In the genomic region with DNA sequence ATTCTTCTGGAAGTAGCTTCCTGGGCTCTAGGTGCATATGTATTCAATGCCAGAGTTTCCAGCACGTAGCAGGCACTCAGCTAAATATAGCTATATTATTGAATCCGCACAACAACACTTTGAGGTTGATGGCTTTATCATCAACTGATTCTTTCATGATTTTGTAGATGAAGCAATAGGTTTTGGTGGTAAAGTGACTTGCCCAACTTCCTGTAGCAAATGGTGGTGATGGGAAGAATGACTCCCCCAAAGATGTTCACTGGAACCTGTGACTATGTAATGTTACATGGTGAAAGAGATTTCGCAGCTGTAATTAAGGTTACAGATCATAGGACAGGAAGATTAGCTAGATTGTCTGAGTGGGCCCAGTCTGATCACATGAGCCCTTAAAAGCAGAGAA, we compare ENCODE assay signal across 28 cellular contexts. TPM values are rescaled to one million over a fixed set of nuclear protein-coding genes. Genes with fewer than 3 reads are reported as not detected.
DNase-seq lines count a peak whose midpoint lies in the region; ATAC-seq and TF ChIP-seq lines count a peak whose summit lies in the region.
"Had no signal": no experiment of that assay in that cellular context is flagged by ENCODE, and none has a peak within 500 bp of the region (broad histone marks: within the 10 kb centered on the region; RNA-seq: fewer than 3 reads in every experiment).

No MANE protein-coding gene starts in this region.

- H3K36me3 ChIP-seq in upper lobe of left lung (no peaks in the 10 kb centered on the region), adrenal gland (replicated peaks in 1 of 2) (no peaks in the 10 kb centered on the region)
- H3K36me3 ChIP-seq: breast epithelium, colonic mucosa, esophagus squamous epithelium, gastroesophageal sphincter had no signal

- DNase-seq in activated T-cell treated with anti-CD3 and anti-CD28 coated beads, Interleukin-2, amount 50 U/mL, for 72 hours, result peak in 1 of 2 donors; percentile 18
- DNase-seq in activated T-cell treated with anti-CD3 and anti-CD28 coated beads for 4 hours (no peak), NOMO-1 (lab: John Stamatoyannopoulos, UW; ENCODE audit: unreplicated experiment in 2 of 2) (peak; percentile 92 to 99), upper lobe of left lung (no peak), adrenal gland (no peak), sciatic nerve (ENCODE audit: low spot score) (no peak), HuH-7 (ENCODE audit: low spot score) (no peak)
- DNase-seq: activated CD4-positive, alpha-beta T cell treated with anti-CD3 and anti-CD28 coated beads, Interleukin-2, amount 50 U/mL, for 1 hour; CD4-positive, CD25-positive, alpha-beta regulatory T cell; colonic mucosa; esophagus squamous epithelium; mesenchymal stem cell; naive B cell; NCI-H1092 treated with DMSO at 0.1 percent for 48 hours; NCI-H2081 treated with DMSO at 0.1 percent for 48 hours; right cardiac atrium; stimulated activated CD4-positive, alpha-beta T cell treated with anti-CD3 and anti-CD28 coated beads, Interleukin-15, amount 100 ng/mL, for 24 hours; T-cell had no signal

- no peaks in the 10 kb centered on the region for H3K4me1 ChIP-seq in upper lobe of left lung
- no peaks in the 10 kb centered on the region for H3K4me1 ChIP-seq in adrenal gland (replicated peaks in 1 of 2)
- H3K4me1 ChIP-seq: breast epithelium, colonic mucosa, gastroesophageal sphincter had no signal

- peak overlapping the region; percentile 77 for H3K27ac Mint-ChIP-seq in activated T-cell treated with anti-CD3 and anti-CD28 coated beads, Interleukin-2, amount 50 U/mL, for 72 hours
- H3K27ac Mint-ChIP-seq in activated naive CD8-positive, alpha-beta T cell, result peak overlapping the region; percentile 51
- H3K27ac Mint-ChIP-seq: CD4-positive, CD25-positive, alpha-beta regulatory T cell; IgD-negative memory B cell; naive B cell; T-cell had no signal

- H3K27ac ChIP-seq in upper lobe of left lung (peak overlapping the region in 3 of 4 donors; percentile 42 to 55 (median 54)), adrenal gland (no peak overlapping the region)
- H3K27ac ChIP-seq: breast epithelium, colonic mucosa, esophagus squamous epithelium, gastroesophageal sphincter had no signal

- TF ChIP-seq EP300 in upper lobe of left lung (IDR thresholded peaks at IDR 0.05), result no peak

- H3K4me3 ChIP-seq in upper lobe of left lung, result no peak overlapping the region
- H3K4me3 ChIP-seq in adrenal gland, result no peak overlapping the region
- H3K4me3 ChIP-seq: breast epithelium, colonic mucosa, esophagus squamous epithelium, gastroesophageal sphincter had no signal

- 59 to 75% methylated on average over 3 of the region's 3 CpGs for WGBS in upper lobe of left lung, 2 donors
- WGBS in adrenal gland, 4 donors, result 71 to 85% (median 80%) methylated on average over 3 of the region's 3 CpGs

- no peaks in the 10 kb centered on the region for H3K9me3 Mint-ChIP-seq in activated T-cell treated with anti-CD3 and anti-CD28 coated beads, Interleukin-2, amount 50 U/mL, for 72 hours
- H3K9me3 Mint-ChIP-seq in activated naive CD8-positive, alpha-beta T cell (ENCODE audit: low read depth), result no peaks in the 10 kb centered on the region
- H3K9me3 Mint-ChIP-seq: CD4-positive, CD25-positive, alpha-beta regulatory T cell; T-cell had no signal

- no peak for TF ChIP-seq POLR2A in upper lobe of left lung (IDR thresholded peaks at IDR 0.05)
- no peak for TF ChIP-seq POLR2A in adrenal gland (IDR thresholded peaks at IDR 0.05)

- H3K4me3 Mint-ChIP-seq in activated T-cell treated with anti-CD3 and anti-CD28 coated beads, Interleukin-2, amount 50 U/mL, for 72 hours, result peak overlapping the region in 1 of 2 donors; percentile 54
- peak overlapping the region; percentile 2 for H3K4me3 Mint-ChIP-seq in activated naive CD8-positive, alpha-beta T cell
- H3K4me3 Mint-ChIP-seq: CD4-positive, CD25-positive, alpha-beta regulatory T cell; IgD-negative memory B cell; naive B cell; T-cell had no signal

- no peaks in the 10 kb centered on the region for H3K27me3 Mint-ChIP-seq in activated T-cell treated with anti-CD3 and anti-CD28 coated beads, Interleukin-2, amount 50 U/mL, for 72 hours (ENCODE audit: low read depth)
- peaks cover 7% of the 10 kb centered on the region for H3K27me3 Mint-ChIP-seq in activated naive CD8-positive, alpha-beta T cell
- H3K27me3 Mint-ChIP-seq: IgD-negative memory B cell had no signal

- intact Hi-C loops in adrenal gland (cut with DNase I), result no loop called here
- intact Hi-C loops in sciatic nerve (cut with DNase I), result no loop called here

- H3K36me3 Mint-ChIP-seq in activated T-cell treated with anti-CD3 and anti-CD28 coated beads, Interleukin-2, amount 50 U/mL, for 72 hours (ENCODE audit: insufficient read depth in 2 of 2), result no peaks in the 10 kb centered on the region
- no peaks in the 10 kb centered on the region for H3K36me3 Mint-ChIP-seq in activated naive CD8-positive, alpha-beta T cell
- H3K36me3 Mint-ChIP-seq: CD4-positive, CD25-positive, alpha-beta regulatory T cell; naive B cell; T-cell had no signal

- peak; percentile 78 to 85 for ATAC-seq in activated T-cell treated with anti-CD3 and anti-CD28 coated beads, Interleukin-2, amount 50 U/mL, for 72 hours (replicated peaks in 1 of 2)
- no peak for ATAC-seq in upper lobe of left lung (ENCODE audit: low FRiP score in 2 of 2)
- no peak for ATAC-seq in sciatic nerve
- ATAC-seq: gastroesophageal sphincter, right cardiac atrium, Right ventricle myocardium inferior, T-cell had no signal

- H3K9me3 ChIP-seq in upper lobe of left lung, result no peaks in the 10 kb centered on the region
- H3K9me3 ChIP-seq in adrenal gland (replicated peaks in 1 of 3), result no peaks in the 10 kb centered on the region
- H3K9me3 ChIP-seq: breast epithelium, colonic mucosa, esophagus squamous epithelium, gastroesophageal sphincter had no signal

- peaks cover 4% of the 10 kb centered on the region for H3K4me1 Mint-ChIP-seq in activated T-cell treated with anti-CD3 and anti-CD28 coated beads, Interleukin-2, amount 50 U/mL, for 72 hours (ENCODE audit: low read depth)
- peaks cover 5% of the 10 kb centered on the region for H3K4me1 Mint-ChIP-seq in activated naive CD8-positive, alpha-beta T cell (ENCODE audit: low read depth)
- H3K4me1 Mint-ChIP-seq: CD4-positive, CD25-positive, alpha-beta regulatory T cell; naive B cell; T-cell had no signal

- TF ChIP-seq CTCF in upper lobe of left lung (IDR thresholded peaks at IDR 0.05) (no peak), adrenal gland (IDR thresholded peaks at IDR 0.05) (no peak)

- H3K27me3 ChIP-seq in upper lobe of left lung, result no peaks in the 10 kb centered on the region
- no peaks in the 10 kb centered on the region for H3K27me3 ChIP-seq in adrenal gland
- H3K27me3 ChIP-seq: colonic mucosa had no signal

RNA-seq across cellular contexts. Expression of gene TDRD9, which starts 3.2 kb away (rescaled TPM):
- total RNA-seq in activated T-cell treated with anti-CD3 and anti-CD28 coated beads, Interleukin-2, amount 50 U/mL, for 72 hours, result 1 to 10 TPM; 1.6 to 4.6 TPM
- total RNA-seq in upper lobe of left lung (1 to 10 TPM; 3.1 to 7.9 (median 5.1) TPM), adrenal gland (1 to 10 TPM in 7 of 8 donors, under 1 TPM in 1; 0.06 to 7.0 (median 3.0) TPM), sciatic nerve (8.2 TPM)
- 1 to 10 TPM; 2.2 to 7.8 (median 5.8) TPM for polyA plus RNA-seq in adrenal gland
- total RNA-seq: G401, NCI-H460, osteocyte had no signal

RNA-seq across cellular contexts. Expression of gene RD3L, which starts 10.9 kb away (rescaled TPM):
- not detected for total RNA-seq in activated T-cell treated with anti-CD3 and anti-CD28 coated beads, Interleukin-2, amount 50 U/mL, for 72 hours
- total RNA-seq in upper lobe of left lung (not detected), adrenal gland (not detected), sciatic nerve (not detected)
- not detected for polyA plus RNA-seq in adrenal gland
- total RNA-seq: breast epithelium; CD4-positive, CD25-positive, alpha-beta regulatory T cell; colonic mucosa; esophagus squamous epithelium; G401; gastroesophageal sphincter; NCI-H460; osteocyte; T-cell; temporal lobe had no signal
- polyA plus RNA-seq: adipose tissue; CD4-positive, CD25-positive, alpha-beta regulatory T cell; IgD-negative memory B cell had no signal

Comparison
In these comparisons a context has a peak if more than half of its experiments do, and no peak if none do; other contexts are left out.
1. ATAC-seq: peak in activated T-cell treated with anti-CD3 and anti-CD28 coated beads, Interleukin-2, amount 50 U/mL, for 72 hours (2 of 2); none in upper lobe of left lung (0 of 2) and sciatic nerve (single experiment).
2. DNase-seq: peak in NOMO-1 (2 of 2); none in activated T-cell treated with anti-CD3 and anti-CD28 coated beads for 4 hours (single experiment), upper lobe of left lung (0 of 2), adrenal gland (0 of 7), sciatic nerve (single experiment) and HuH-7 (single experiment).
3. H3K27ac ChIP-seq: peak in upper lobe of left lung (3 of 4); none in adrenal gland (0 of 5).